In the genomic region with DNA sequence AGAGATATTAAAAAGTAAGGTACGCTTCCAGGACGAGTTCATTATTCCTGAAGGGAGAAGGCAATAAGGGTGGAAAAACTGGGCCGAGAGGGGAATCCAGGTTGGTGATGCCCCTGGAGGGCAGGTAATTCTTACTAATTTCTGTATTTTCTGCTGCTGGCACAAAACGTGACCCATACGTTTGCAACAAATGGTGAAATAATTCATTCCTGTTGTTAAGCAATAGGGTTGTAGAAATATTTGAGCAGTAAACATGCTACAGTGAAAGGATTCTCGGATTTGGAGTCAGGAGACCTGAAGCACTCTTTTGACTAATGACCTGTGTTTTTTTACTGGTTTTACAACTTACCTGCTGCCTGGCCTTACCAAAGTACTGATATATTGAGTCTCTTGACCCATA, we compare ENCODE assay signal across 8 cellular contexts. TPM values are rescaled to one million over a fixed set of nuclear protein-coding genes. Genes with fewer than 3 reads are reported as not detected.
DNase-seq lines count a peak whose midpoint lies in the region; ATAC-seq, FAIRE-seq and TF ChIP-seq lines count a peak whose summit lies in the region.

No MANE protein-coding gene starts in this region.

- no peak for TF ChIP-seq EP300 in sigmoid colon (IDR thresholded peaks at IDR 0.05)

- 4 to 14% methylated on average over 6 of the region's 6 CpGs for WGBS in sigmoid colon, 2 donors

- H3K36me3 ChIP-seq in WERI-Rb-1 (peaks cover 33% of the 10 kb centered on the region), sigmoid colon (peaks cover 6 to 37% (median 22%) of the 10 kb centered on the region in 4 donors)

- H3K27me3 ChIP-seq in WERI-Rb-1 (ENCODE audit: insufficient read depth, low read depth, severe bottlenecking) (no peaks in the 10 kb centered on the region), sigmoid colon (no peaks in the 10 kb centered on the region)

- TF ChIP-seq CTCF in GM12865 (IDR thresholded peaks at IDR 0.05; ENCODE audit: insufficient read depth, low read depth, low read length, missing control alignments) (no peak), WERI-Rb-1 (IDR thresholded peaks at IDR 0.05; ENCODE audit: low read depth, low read length) (no peak), foreskin fibroblast (IDR thresholded peaks at IDR 0.05; ENCODE audit: low read depth, low read length) (no peak), sigmoid colon (IDR thresholded peaks at IDR 0.05) (no peak), D721Med (IDR thresholded peaks at IDR 0.05; ENCODE audit: insufficient read depth, missing control alignments) (no peak)

- H3K9me3 ChIP-seq in WERI-Rb-1 (ENCODE audit: severe bottlenecking) (no peaks in the 10 kb centered on the region), sigmoid colon (no peaks in the 10 kb centered on the region)

- peak overlapping the region; percentile 64 for H3K27ac ChIP-seq in WERI-Rb-1
- H3K27ac ChIP-seq in sigmoid colon = peak overlapping the region; percentile 87 to 94 (median 90)

- ATAC-seq in GM21390 (IDR thresholded peaks at IDR 0.05; ENCODE audit: unreplicated experiment) (no peak), HG02763 (IDR thresholded peaks at IDR 0.05; ENCODE audit: unreplicated experiment) (no peak)

- TF ChIP-seq POLR2A in sigmoid colon (IDR thresholded peaks at IDR 0.05) = no peak

- FAIRE-seq in D721Med (lab: Jason Lieb, UNC) = no peak

- H3K4me1 ChIP-seq in sigmoid colon = peaks cover 0 to 43% (median 37%) of the 10 kb centered on the region in 4 donors

- intact Hi-C loops in sigmoid colon (cut with DNase I) = loop anchor here (5.0 kb wide), 2 partner anchors 94 to 121 kb away; a partner anchor contains a TSS

- H3K4me3 ChIP-seq in GM12865 (ENCODE audit: low read depth, low read length) = peak overlapping the region; percentile 70
- peak overlapping the region; percentile 97 for H3K4me3 ChIP-seq in WERI-Rb-1 (ENCODE audit: low read depth, low read length)
- H3K4me3 ChIP-seq in foreskin fibroblast (ENCODE audit: low read depth in 1 of 2, low read length in 2 of 2) = peak overlapping the region; percentile 94 to 99
- peak overlapping the region; percentile 73 to 81 (median 74) for H3K4me3 ChIP-seq in sigmoid colon

- no peak for DNase-seq in GM12865 (ENCODE audit: low read depth)
- DNase-seq in WERI-Rb-1 = no peak
- DNase-seq in foreskin fibroblast = no peak
- DNase-seq in sigmoid colon = no peak
- DNase-seq in D721Med (ENCODE audit: insufficient read length, low spot score) = no peak
- DNase-seq in HT-29 (ENCODE audit: low spot score) = no peak

RNA-seq across cellular contexts. Expression of a gene that starts 0.7 kb away (rescaled TPM):
- total RNA-seq in sigmoid colon = 10 to 100 TPM in 3 of 4 donors, 1 to 10 TPM in 1; 9.6 to 12.2 (median 11.0) TPM
- 1 to 10 TPM; 4.2 to 5.4 (median 5.3) TPM for polyA plus RNA-seq in sigmoid colon
- 4.6 and 6.2 TPM in 2 replicates for total RNA-seq in HT-29 (2014; rRNA removed; shearing (Covaris generic))

RNA-seq across cellular contexts. Expression of a gene that starts 35.9 kb away (rescaled TPM):
- total RNA-seq in sigmoid colon = 10 to 100 TPM; 62.0 to 78.2 (median 66.3) TPM
- polyA plus RNA-seq in sigmoid colon = 10 to 100 TPM; 12.7 to 34.4 (median 13.2) TPM
- total RNA-seq in HT-29 (2014; rRNA removed; shearing (Covaris generic)) = 44.6 and 58.3 TPM in 2 replicates
